Comparison of ENCODE assay signal across 9 cellular contexts in genomic region chr2:186530314-186530713, GRCh38.
"Had no signal": no experiment of that assay in that cellular context is flagged by ENCODE, and none has a peak within 500 bp of the region (broad histone marks: within the 10 kb centered on the region; RNA-seq: fewer than 3 reads in every experiment).

No MANE protein-coding gene starts in this region.

- H3K4me3 ChIP-seq: GM23338, HAP-1 had no signal

- H3K4me1 Mint-ChIP-seq: GM23338, IgD-negative memory B cell had no signal

- ATAC-seq: GM23338, HCT116 had no signal

- H3K9ac ChIP-seq: KMS-11 had no signal

- H3K36me3 Mint-ChIP-seq: IgD-negative memory B cell had no signal

- H3K9me3 Mint-ChIP-seq: HFFc6 had no signal

- H3K4me2 ChIP-seq: GM23338, KMS-11 had no signal

- H3K4me3 Mint-ChIP-seq: GM23338, HFFc6, IgD-negative memory B cell had no signal

- DNase-seq: H7, HFFc6, KBM-7 had no signal

- H3K27ac ChIP-seq: HL-60, KMS-11 had no signal

- H2AFZ ChIP-seq: GM23338 had no signal

- H3K9me3 ChIP-seq: HAP-1 had no signal

- H3K27me3 Mint-ChIP-seq: IgD-negative memory B cell had no signal

- H3K36me3 ChIP-seq: HAP-1 had no signal

- H3K27ac Mint-ChIP-seq: GM23338, HFFc6, IgD-negative memory B cell had no signal
